In genomic region chr3:79684041-79684440, GRCh38 we compare ENCODE assay signal across 11 cellular contexts.
"Had no signal": no experiment of that assay in that cellular context is flagged by ENCODE, and none has a peak within 500 bp of the region (broad histone marks: within the 10 kb centered on the region; RNA-seq: fewer than 3 reads in every experiment).

No MANE protein-coding gene starts in this region.

- H3K4me1 ChIP-seq: HAP-1 had no signal

- FAIRE-seq: H1, H54 had no signal

- H2AFZ ChIP-seq: GM23248, GM23338 had no signal

- H3K27ac ChIP-seq: GM23248 had no signal

- H3K4me3 ChIP-seq: GM23248, GM23338, HAP-1 had no signal

- H3K36me3 ChIP-seq: HAP-1 had no signal

- DNase-seq: GM23248, GOT3, H7, H9, HCEC 1CT, HFFc6 had no signal

- H3K9ac ChIP-seq: GM23248 had no signal

- H3K9me3 ChIP-seq: HAP-1 had no signal

- ATAC-seq: GM23338, HCT116 had no signal

- H3K4me2 ChIP-seq: GM23338 had no signal
